ENCODE assay signal across 1 cellular context in genomic region chr5:94057655-94058054, GRCh38.
A peak's percentile ranks its signal among the peaks of the same experiment; 100 is the strongest.
TF ChIP-seq lines count a peak whose summit lies in the region.

No MANE protein-coding gene starts in this region.

TF ChIP-seq in GM23338, 12 proteins besides CTCF, POLR2A, EP300 and RAD21 (continued from another document):
- TF ChIP-seq ZNF462 (CRISPR knock-in tag; IDR thresholded peaks at IDR 0.05), result peak; percentile 86
